ENCODE assay signal across 9 cellular contexts in genomic region chr7:157011333-157012112, GRCh38. TPM values are rescaled to one million over a fixed set of nuclear protein-coding genes. Genes with fewer than 3 reads are reported as not detected.
DNase-seq lines count a peak whose midpoint lies in the region; ATAC-seq lines count a peak whose summit lies in the region.
"Had no signal": no experiment of that assay in that cellular context is flagged by ENCODE, and none has a peak within 500 bp of the region (broad histone marks: within the 10 kb centered on the region; RNA-seq: fewer than 3 reads in every experiment).

No MANE protein-coding gene starts in this region.

- no peaks in the 10 kb centered on the region for H3K36me3 Mint-ChIP-seq in T-helper 2 cell treated with Interferon-gamma antibody and Interleukin-4, amounts not matched to agents 5 μg/mL and 100 μg/mL, for 36 hours (ENCODE audit: low read depth)
- H3K36me3 Mint-ChIP-seq in stimulated activated naive B cell treated with anti-CD40 and anti-IgM and Interleukin-4, amounts not matched to agents 10 μg/mL and 1 μg/mL and 100 μg/mL, for 72 hours: no peaks in the 10 kb centered on the region

- peak overlapping the region; percentile 61 for H3K4me3 Mint-ChIP-seq in T-helper 2 cell treated with Interferon-gamma antibody and Interleukin-4, amounts not matched to agents 5 μg/mL and 100 μg/mL, for 36 hours
- peak overlapping the region; percentile 64 to 70 for H3K4me3 Mint-ChIP-seq in stimulated activated naive B cell treated with anti-CD40 and anti-IgM and Interleukin-4, amounts not matched to agents 10 μg/mL and 1 μg/mL and 100 μg/mL, for 72 hours

- no peaks in the 10 kb centered on the region for H3K9me3 Mint-ChIP-seq in T-helper 2 cell treated with Interferon-gamma antibody and Interleukin-4, amounts not matched to agents 5 μg/mL and 100 μg/mL, for 36 hours
- no peaks in the 10 kb centered on the region for H3K9me3 Mint-ChIP-seq in stimulated activated naive B cell treated with anti-CD40 and anti-IgM and Interleukin-4, amounts not matched to agents 10 μg/mL and 1 μg/mL and 100 μg/mL, for 72 hours

- no peak overlapping the region for H3K27ac ChIP-seq in ectodermal cell (ENCODE audit: insufficient read depth, low read depth, low read length, poor library complexity, severe bottlenecking)

- H3K27me3 Mint-ChIP-seq in T-helper 2 cell treated with Interferon-gamma antibody and Interleukin-4, amounts not matched to agents 5 μg/mL and 100 μg/mL, for 36 hours (ENCODE audit: low read depth): peaks cover 84% of the 10 kb centered on the region
- H3K27me3 Mint-ChIP-seq in stimulated activated naive B cell treated with anti-CD40 and anti-IgM and Interleukin-4, amounts not matched to agents 10 μg/mL and 1 μg/mL and 100 μg/mL, for 72 hours: peaks cover 79 to 90% of the 10 kb centered on the region in 2 donors

- H3K4me1 ChIP-seq in ectodermal cell (ENCODE audit: control insufficient read depth, insufficient read depth, low read length): peaks cover 3% of the 10 kb centered on the region

- DNase-seq in T-helper 2 cell treated with Interferon-gamma antibody and Interleukin-4, amounts not matched to agents 5 μg/mL and 100 μg/mL, for 36 hours (ENCODE audit: low spot score): no peak
- DNase-seq in T-helper 2 cell: no peak
- peak; percentile 72 for DNase-seq in NCI-H2029 treated with DMSO at 0.1 percent for 48 hours (lab: John Stamatoyannopoulos, UW)
- no peak for DNase-seq in stimulated activated naive B cell treated with anti-CD40 and anti-IgM and Interleukin-4, amounts not matched to agents 10 μg/mL and 1 μg/mL and 100 μg/mL, for 72 hours
- no peak for DNase-seq in NCI-H2196 (lab: John Stamatoyannopoulos, UW; ENCODE audit: unreplicated experiment)

- H3K4me3 ChIP-seq in ectodermal cell (ENCODE audit: insufficient read depth, low read depth, low read length): peak overlapping the region; percentile 39

- 2% methylated on average over 37 of the region's 37 CpGs for WGBS in ectodermal cell, 2 experiments

- H3K4me1 Mint-ChIP-seq in T-helper 2 cell treated with Interferon-gamma antibody and Interleukin-4, amounts not matched to agents 5 μg/mL and 100 μg/mL, for 36 hours (ENCODE audit: low read depth): peaks cover 13% of the 10 kb centered on the region
- H3K4me1 Mint-ChIP-seq in stimulated activated naive B cell treated with anti-CD40 and anti-IgM and Interleukin-4, amounts not matched to agents 10 μg/mL and 1 μg/mL and 100 μg/mL, for 72 hours: peaks cover 20 to 28% of the 10 kb centered on the region in 2 donors

- H3K36me3 ChIP-seq in ectodermal cell (ENCODE audit: control insufficient read depth, insufficient read depth, low read length): no peaks in the 10 kb centered on the region

- ATAC-seq in stimulated activated naive B cell treated with anti-CD40 and anti-IgM and Interleukin-4, amounts not matched to agents 10 μg/mL and 1 μg/mL and 100 μg/mL, for 72 hours (replicated peaks): no peak
- no peak for ATAC-seq in activated CD4-positive, CD25-positive, alpha-beta regulatory T cell treated with anti-CD3 and anti-CD28 coated beads, Interleukin-2, amount 50 U/mL, for 24 hours
- no peak for ATAC-seq in HG03460 (IDR thresholded peaks at IDR 0.05; ENCODE audit: unreplicated experiment)

- peaks cover 99% of the 10 kb centered on the region for H3K27me3 ChIP-seq in ectodermal cell (ENCODE audit: control insufficient read depth, insufficient read depth, low read length, poor library complexity, severe bottlenecking)

- no peaks in the 10 kb centered on the region for H3K9me3 ChIP-seq in ectodermal cell (ENCODE audit: control insufficient read depth, low read length)

- H3K27ac Mint-ChIP-seq in T-helper 2 cell treated with Interferon-gamma antibody and Interleukin-4, amounts not matched to agents 5 μg/mL and 100 μg/mL, for 36 hours: no peak overlapping the region
- peak overlapping the region; percentile 79 for H3K27ac Mint-ChIP-seq in stimulated activated naive B cell treated with anti-CD40 and anti-IgM and Interleukin-4, amounts not matched to agents 10 μg/mL and 1 μg/mL and 100 μg/mL, for 72 hours

RNA-seq across cellular contexts. Expression of gene MNX1, which starts 1.1 kb away (rescaled TPM):
- not detected for polyA plus RNA-seq in ectodermal cell (2013, experiment 1 of 4)
- not detected for polyA plus RNA-seq in ectodermal cell (2013, experiment 2 of 4)
- 0.21 TPM for polyA plus RNA-seq in ectodermal cell (2013, experiment 3 of 4)
- not detected for polyA plus RNA-seq in ectodermal cell (2013, experiment 4 of 4)
- polyA plus RNA-seq: BJ had no signal
